In genomic region chr7:151740180-151740845, GRCh38 we compare ENCODE assay signal across 26 cellular contexts.
DNase-seq lines count a peak whose midpoint lies in the region; ATAC-seq and TF ChIP-seq lines count a peak whose summit lies in the region.
"Had no signal": no experiment of that assay in that cellular context is flagged by ENCODE, and none has a peak within 500 bp of the region (broad histone marks: within the 10 kb centered on the region; RNA-seq: fewer than 3 reads in every experiment).

No MANE protein-coding gene starts in this region.

- CTCF ChIA-PET in T-cell (lab: Charles Lee) = no interaction called here

- H3K27me3 ChIP-seq in GM23338 (ENCODE audit: insufficient read depth) = no peaks in the 10 kb centered on the region
- H3K27me3 ChIP-seq: ascending aorta, sigmoid colon, tibial nerve had no signal

- no peak overlapping the region for H3K4me3 Mint-ChIP-seq in GM23338
- no peak overlapping the region for H3K4me3 Mint-ChIP-seq in effector memory CD8-positive, alpha-beta T cell
- no peak overlapping the region for H3K4me3 Mint-ChIP-seq in T-cell
- H3K4me3 Mint-ChIP-seq: activated CD4-positive, alpha-beta memory T cell treated with anti-CD3 and anti-CD28 coated beads for 36 hours had no signal

- H3K9me2 ChIP-seq in GM23338 (ENCODE audit: insufficient read depth) = no peaks in the 10 kb centered on the region

- H3K79me2 ChIP-seq in GM23338 (replicated peaks; ENCODE audit: insufficient read depth) = no peaks in the 10 kb centered on the region

- H3F3A ChIP-seq in GM23338 (replicated peaks; ENCODE audit: low read depth) = 0 out of 2 replicates have a peak, but pooled peaks cover 3% of the 10 kb centered on the region

- H3K4me1 ChIP-seq in GM23338 (ENCODE audit: insufficient read depth) = peaks cover 16% of the 10 kb centered on the region

- H3K27ac Mint-ChIP-seq in GM23338 (peak overlapping the region; percentile 10; the same call in 1 of the 2 replicates), T-cell (no peak overlapping the region)
- H3K27ac Mint-ChIP-seq in effector memory CD8-positive, alpha-beta T cell = peak overlapping the region; percentile 4 to 33
- H3K27ac Mint-ChIP-seq: activated CD4-positive, alpha-beta memory T cell treated with anti-CD3 and anti-CD28 coated beads for 36 hours had no signal

- peaks cover 13% of the 10 kb centered on the region for H3K36me3 Mint-ChIP-seq in GM23338 (ENCODE audit: low read depth)
- H3K36me3 Mint-ChIP-seq in effector memory CD8-positive, alpha-beta T cell (ENCODE audit: insufficient read depth) = peaks cover 3% of the 10 kb centered on the region
- peaks cover 12% of the 10 kb centered on the region for H3K36me3 Mint-ChIP-seq in T-cell
- H3K36me3 Mint-ChIP-seq: activated CD4-positive, alpha-beta memory T cell treated with anti-CD3 and anti-CD28 coated beads for 36 hours had no signal

- DNase-seq in GM23338 (ENCODE audit: low spot score) (no peak), NCI-H526 treated with DMSO at 0.1 percent for 48 hours (lab: John Stamatoyannopoulos, UW) (peak; percentile 57), retina (peak; percentile 58), T-cell (no peak), dedifferentiated amniotic fluid mesenchymal stem cell (ENCODE audit: extremely low spot score) (no peak)
- DNase-seq in effector memory CD8-positive, alpha-beta T cell = no peak
- DNase-seq in stimulated activated CD4-positive, alpha-beta T cell treated with anti-CD3 and anti-CD28 coated beads, Interleukin-1b, Interleukin-23, amount 100 ng/mL, for 48 hours = no peak
- no peak for DNase-seq in activated effector memory CD4-positive, alpha-beta T cell treated with anti-CD3 and anti-CD28 coated beads, Interleukin-2, amount 50 U/mL, for 16 hours
- DNase-seq: activated CD4-positive, alpha-beta memory T cell treated with anti-CD3 and anti-CD28 coated beads for 36 hours; activated naive CD4-positive, alpha-beta T cell treated with anti-CD3 and anti-CD28 coated beads, Interleukin-2, amount 50 U/mL, for 16 hours; activated T-cell treated with anti-CD3 and anti-CD28 coated beads for 4 hours; DMS 273 treated with DMSO at 0.1 percent for 48 hours; head of caudate nucleus; left ventricle myocardium superior; NCI-H187; NCI-H524; occipital lobe; sigmoid colon; stimulated activated naive CD4-positive, alpha-beta T cell; T-helper 1 cell; WERI-Rb-1 had no signal

- H3K36me3 ChIP-seq in GM23338 (ENCODE audit: insufficient read depth) = 0 out of 2 replicates have a peak, but pooled peaks cover 3% of the 10 kb centered on the region
- H3K36me3 ChIP-seq: ascending aorta, sigmoid colon, tibial nerve, WERI-Rb-1 had no signal

- no peaks in the 10 kb centered on the region for H4K20me1 ChIP-seq in GM23338 (replicated peaks; ENCODE audit: insufficient read depth)

- H3K9me3 Mint-ChIP-seq in GM23338 = peaks cover 16% of the 10 kb centered on the region
- H3K9me3 Mint-ChIP-seq in effector memory CD8-positive, alpha-beta T cell = no peaks in the 10 kb centered on the region
- H3K9me3 Mint-ChIP-seq in T-cell = no peaks in the 10 kb centered on the region
- H3K9me3 Mint-ChIP-seq: activated CD4-positive, alpha-beta memory T cell treated with anti-CD3 and anti-CD28 coated beads for 36 hours had no signal

- H3K27me3 Mint-ChIP-seq in GM23338 (ENCODE audit: insufficient read depth, low read depth, poor library complexity) (peaks cover 7% of the 10 kb centered on the region), T-cell (no peaks in the 10 kb centered on the region)
- no peaks in the 10 kb centered on the region for H3K27me3 Mint-ChIP-seq in effector memory CD8-positive, alpha-beta T cell
- H3K27me3 Mint-ChIP-seq: activated CD4-positive, alpha-beta memory T cell treated with anti-CD3 and anti-CD28 coated beads for 36 hours had no signal

- H3K4me1 Mint-ChIP-seq in GM23338 = peaks cover 30% of the 10 kb centered on the region
- peaks cover 5 to 10% of the 10 kb centered on the region in 2 donors for H3K4me1 Mint-ChIP-seq in effector memory CD8-positive, alpha-beta T cell (ENCODE audit: low read depth in 2 of 2)
- peaks cover 21 to 24% (median 22%) of the 10 kb centered on the region in 3 donors for H3K4me1 Mint-ChIP-seq in T-cell

- no peak for TF ChIP-seq CTCF in GM23338 (conservative IDR thresholded peaks at IDR 0.05; ENCODE audit: low read depth in 2 of 2)

- POLR2A ChIA-PET in T-cell (lab: Charles Lee) = no interaction called here

- no peak overlapping the region for H3K27ac ChIP-seq in GM23338 (ENCODE audit: low read depth)
- H3K27ac ChIP-seq: ascending aorta, HL-60, sigmoid colon, tibial nerve, WERI-Rb-1 had no signal

- no peak overlapping the region for H3K4me2 ChIP-seq in GM23338

- H2AFZ ChIP-seq in GM23338 = peak overlapping the region; percentile 80

- H3K4me3 ChIP-seq in GM23338 = no peak overlapping the region
- H3K4me3 ChIP-seq: ascending aorta, GM12878, sigmoid colon, tibial nerve had no signal

- ATAC-seq in GM23338 (peak; percentile 33), T-cell (replicated peaks in 1 of 4) (no peak)
- no peak for ATAC-seq in effector memory CD8-positive, alpha-beta T cell (replicated peaks)
- ATAC-seq: GM12878, HCT116, left ventricle myocardium superior had no signal

TF ChIP-seq in GM23338, 12 proteins besides CTCF, POLR2A, EP300 and RAD21:
- no peak for TF ChIP-seq STAT1 (IDR thresholded peaks at IDR 0.05; ENCODE audit: unreplicated experiment)
- no peak for TF ChIP-seq CREB1 (CRISPR knock-in tag; IDR thresholded peaks at IDR 0.05; ENCODE audit: low read depth)
- TF ChIP-seq ZNF114 (CRISPR knock-in tag; IDR thresholded peaks at IDR 0.05) = no peak
- TF ChIP-seq JUNB (IDR thresholded peaks at IDR 0.05; ENCODE audit: unreplicated experiment) = no peak
- TF ChIP-seq ETS1 (IDR thresholded peaks at IDR 0.05) = no peak
- TF ChIP-seq EZH2phosphoT487 (IDR thresholded peaks at IDR 0.05; ENCODE audit: unreplicated experiment) = no peak
- TF ChIP-seq ZNF331 (CRISPR knock-in tag; IDR thresholded peaks at IDR 0.05; ENCODE audit: low read depth) = no peak

Comparison
In these comparisons a context has a peak if more than half of its experiments do, and no peak if none do; other contexts are left out.
1. DNase-seq: peak in NCI-H526 treated with DMSO at 0.1 percent for 48 hours (single experiment) and retina (single experiment); none in GM23338 (single experiment), effector memory CD8-positive, alpha-beta T cell (0 of 3), T-cell (0 of 34), stimulated activated CD4-positive, alpha-beta T cell treated with anti-CD3 and anti-CD28 coated beads, Interleukin-1b, Interleukin-23, amount 100 ng/mL, for 48 hours (single experiment), dedifferentiated amniotic fluid mesenchymal stem cell (single experiment) and activated effector memory CD4-positive, alpha-beta T cell treated with anti-CD3 and anti-CD28 coated beads, Interleukin-2, amount 50 U/mL, for 16 hours (single experiment).
2. H3K27ac Mint-ChIP-seq: peak in GM23338 (single experiment) and effector memory CD8-positive, alpha-beta T cell (2 of 2); none in T-cell (0 of 2).